In the genomic region with DNA sequence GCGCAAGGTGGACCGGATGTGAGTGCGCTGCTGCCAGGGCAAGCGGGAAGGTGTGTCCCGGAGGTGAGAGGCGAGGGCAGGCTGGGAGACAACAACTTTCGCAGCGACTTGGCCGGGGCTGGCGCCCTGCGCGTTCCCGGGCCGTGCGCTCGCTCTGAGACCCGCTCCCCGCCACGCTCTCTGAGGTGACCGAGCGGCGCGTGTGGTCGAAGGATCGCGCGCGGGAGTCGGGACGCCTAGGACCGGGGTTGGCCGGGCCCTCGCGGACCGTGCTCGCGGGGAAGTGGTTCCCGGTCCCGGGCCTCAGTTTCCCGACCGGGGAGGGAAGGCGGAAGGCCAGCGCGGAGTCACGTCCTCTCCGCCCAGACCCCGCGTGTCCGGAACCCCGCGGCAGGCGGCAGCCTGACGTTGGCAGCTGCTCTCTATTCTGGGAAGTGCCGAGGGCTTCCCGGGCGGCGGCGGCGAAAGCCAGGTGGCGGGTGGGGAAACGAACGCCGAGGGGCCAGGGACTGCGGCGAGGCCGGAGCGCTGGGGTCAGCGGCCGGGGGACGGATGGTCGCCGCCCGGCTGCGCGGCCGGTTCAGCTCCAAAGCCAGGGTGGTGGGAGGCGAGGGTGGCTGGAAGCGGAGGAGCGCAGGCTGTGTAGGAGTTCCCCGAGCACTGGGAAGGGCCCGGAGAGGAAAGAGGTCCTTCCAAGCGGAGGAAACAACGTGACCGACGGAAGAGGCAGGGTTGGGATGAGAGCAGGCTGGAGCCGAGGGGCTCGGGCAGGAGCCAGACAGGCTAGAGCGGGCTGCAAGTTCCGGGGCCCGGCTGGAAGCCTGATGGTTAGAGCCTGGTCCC, we compare ENCODE assay signal across 9 cellular contexts. TPM values are rescaled to one million over a fixed set of nuclear protein-coding genes. Genes with fewer than 3 reads are reported as not detected.
DNase-seq lines count a peak whose midpoint lies in the region; ATAC-seq and TF ChIP-seq lines count a peak whose summit lies in the region.
"Had no signal": no experiment of that assay in that cellular context is flagged by ENCODE, and none has a peak within 500 bp of the region (broad histone marks: within the 10 kb centered on the region; RNA-seq: fewer than 3 reads in every experiment).

No MANE protein-coding gene starts in this region.

- H3F3A ChIP-seq in DOHH2 (ENCODE audit: control insufficient read depth, insufficient read depth), result no peaks in the 10 kb centered on the region

- H3K27ac ChIP-seq in DOHH2 (ENCODE audit: low read depth, low read length) (no peak overlapping the region), foreskin keratinocyte (peak overlapping the region; percentile 54)

- no peaks in the 10 kb centered on the region for H3K9me3 ChIP-seq in DOHH2 (ENCODE audit: control insufficient read depth, insufficient read depth, low read length)

- no peaks in the 10 kb centered on the region for H3K9me2 ChIP-seq in DOHH2 (replicated peaks; ENCODE audit: control insufficient read depth, low read length)

- H4K20me1 ChIP-seq in DOHH2 (ENCODE audit: control insufficient read depth, insufficient read depth, low read depth, low read length), result no peaks in the 10 kb centered on the region

- no peak overlapping the region; the same call in 1 of the 2 replicates for H3K4me3 ChIP-seq in DOHH2 (ENCODE audit: low read length)

- H3K27me3 ChIP-seq in DOHH2 (ENCODE audit: control insufficient read depth, low read length) (peaks cover 77% of the 10 kb centered on the region), foreskin keratinocyte (no peaks in the 10 kb centered on the region)

- peak overlapping the region; percentile 43; the same call in 1 of the 2 replicates for H3K4me2 ChIP-seq in DOHH2 (ENCODE audit: low read length)

- no peaks in the 10 kb centered on the region for H3K79me2 ChIP-seq in DOHH2 (ENCODE audit: control insufficient read depth, low read length)

- TF ChIP-seq CTCF in DOHH2 (IDR thresholded peaks at IDR 0.05; ENCODE audit: low read depth, low read length, poor library complexity, severe bottlenecking) (no peak), foreskin keratinocyte (conservative IDR thresholded peaks at IDR 0.05) (no peak), omental fat pad (IDR thresholded peaks at IDR 0.05) (no peak)

- DNase-seq in NCI-H146 treated with DMSO at 0.1 percent for 48 hours (lab: John Stamatoyannopoulos, UW; ENCODE audit: unreplicated experiment) (peak; percentile 31), activated T-cell treated with anti-CD3 and anti-CD28 coated beads for 48 hours (ENCODE audit: low read depth) (peak; percentile 33), foreskin keratinocyte (peak in 1 of 2 donors; percentile 52), omental fat pad (ENCODE audit: low spot score) (no peak), DMS114 treated with DMSO at 0.1 percent for 48 hours (lab: John Stamatoyannopoulos, UW; ENCODE audit: unreplicated experiment) (no peak)

- ATAC-seq in GM21825 (IDR thresholded peaks at IDR 0.05; ENCODE audit: unreplicated experiment), result peak; percentile 32
- peak; percentile 47 for ATAC-seq in foreskin keratinocyte
- ATAC-seq in omental fat pad (ENCODE audit: low FRiP score), result peak; percentile 52
- ATAC-seq in GM18520 (IDR thresholded peaks at IDR 0.05; ENCODE audit: unreplicated experiment), result no peak

- H3K4me1 ChIP-seq in DOHH2 (ENCODE audit: control insufficient read depth, low read length) (no peaks in the 10 kb centered on the region; the same call in 1 of the 2 replicates), foreskin keratinocyte (peaks cover 4% of the 10 kb centered on the region)

- no peaks in the 10 kb centered on the region for H3K36me3 ChIP-seq in DOHH2 (ENCODE audit: control insufficient read depth, low read length)

RNA-seq across cellular contexts. Expression of gene IGF2BP2, which starts 1.0 kb away (rescaled TPM):
- total RNA-seq in foreskin keratinocyte (149 and 165 TPM in 2 replicates), omental fat pad (10 to 100 TPM in 3 of 4 donors, 1 to 10 TPM in 1; 7.3 to 48.9 (median 18.7) TPM)
- 43.6 and 53.1 TPM in 2 replicates for polyA plus RNA-seq in foreskin keratinocyte
- total RNA-seq: T-helper 2 cell treated with Interferon-gamma antibody and Interleukin-4, amounts not matched to agents 100 ng/mL and 5 ng/mL, for 36 hours had no signal

Comparison
In these comparisons a context has a peak if more than half of its experiments do, and no peak if none do; other contexts are left out.
1. DNase-seq: peak in NCI-H146 treated with DMSO at 0.1 percent for 48 hours (single experiment) and activated T-cell treated with anti-CD3 and anti-CD28 coated beads for 48 hours (single experiment); none in omental fat pad (single experiment) and DMS114 treated with DMSO at 0.1 percent for 48 hours (single experiment).